Comparison of ENCODE assay signal across 25 cellular contexts in the genomic region with DNA sequence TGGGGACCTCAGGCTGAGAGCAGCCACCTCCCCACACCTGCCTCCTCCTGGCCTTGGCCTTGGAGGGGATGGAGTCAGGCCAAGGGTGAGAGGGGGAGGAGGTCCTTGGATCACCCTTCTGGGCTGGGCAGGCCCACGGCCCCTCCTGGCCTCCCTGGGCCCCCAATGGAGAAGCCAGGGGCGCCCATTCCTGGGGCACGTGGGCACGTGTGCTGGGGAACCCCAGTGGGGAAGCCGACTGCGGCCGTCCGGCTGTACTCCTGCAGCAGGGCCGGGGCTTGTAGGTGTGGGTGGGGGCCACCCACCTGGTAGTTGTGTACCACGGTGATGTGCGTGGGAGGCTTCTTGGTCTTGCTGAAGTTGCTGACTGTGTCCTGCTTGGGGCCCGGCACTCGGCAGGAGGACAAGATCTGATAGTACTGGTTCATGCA.
"Had no signal": no experiment of that assay in that cellular context is flagged by ENCODE, and none has a peak within 500 bp of the region (broad histone marks: within the 10 kb centered on the region; RNA-seq: fewer than 3 reads in every experiment).

No MANE protein-coding gene starts in this region.

- ATAC-seq: activated CD8-positive, alpha-beta memory T cell treated with anti-CD3 and anti-CD28 coated beads, Interleukin-2, amount 10 ng/mL, durations not matched to agents 7 days and 5 days; activated naive CD4-positive, alpha-beta T cell treated with anti-CD3 and anti-CD28 coated beads, Interleukin-2, amount 50 U/mL, for 72 hours; activated naive CD8-positive, alpha-beta T cell treated with anti-CD3 and anti-CD28 coated beads, Interleukin-2, amount 50 U/mL, for 24 hours; T-helper 17 cell had no signal

- H3K4me1 ChIP-seq: ascending aorta, Peyer's patch had no signal

- H3K27me3 ChIP-seq: ascending aorta, Peyer's patch had no signal

- H3K36me3 Mint-ChIP-seq: activated CD8-positive, alpha-beta memory T cell treated with anti-CD3 and anti-CD28 coated beads, Interleukin-2, amount 10 ng/mL, durations not matched to agents 7 days and 5 days; activated naive CD4-positive, alpha-beta T cell treated with anti-CD3 and anti-CD28 coated beads, Interleukin-2, amount 50 U/mL, for 72 hours had no signal

- H3K4me3 Mint-ChIP-seq: activated B cell treated with CpG ODN at 0.5 μM for 24 hours; activated CD4-positive, alpha-beta T cell treated with anti-CD3 and anti-CD28 coated beads, Interleukin-2, amount 10 ng/mL, durations not matched to agents 24 days and 14 days; activated CD8-positive, alpha-beta memory T cell treated with anti-CD3 and anti-CD28 coated beads, Interleukin-2, amount 10 ng/mL, durations not matched to agents 7 days and 5 days; activated naive CD8-positive, alpha-beta T cell treated with anti-CD3 and anti-CD28 coated beads, Interleukin-2, amount 50 U/mL, for 24 hours; activated T-cell treated with anti-CD3 and anti-CD28 coated beads, Interleukin-2, amount 50 U/mL, for 24 hours; brain; T-helper 17 cell had no signal

- H3K9me3 Mint-ChIP-seq: activated B cell treated with CpG ODN at 0.5 μM for 24 hours; activated CD4-positive, alpha-beta T cell treated with anti-CD3 and anti-CD28 coated beads, Interleukin-2, amount 10 ng/mL, durations not matched to agents 24 days and 14 days; activated naive CD4-positive, alpha-beta T cell treated with anti-CD3 and anti-CD28 coated beads, Interleukin-2, amount 50 U/mL, for 72 hours; activated naive CD8-positive, alpha-beta T cell treated with anti-CD3 and anti-CD28 coated beads, Interleukin-2, amount 50 U/mL, for 24 hours; activated T-cell treated with anti-CD3 and anti-CD28 coated beads, Interleukin-2, amount 50 U/mL, for 24 hours; brain had no signal

- H3K4me1 Mint-ChIP-seq: activated B cell treated with CpG ODN at 0.5 μM for 24 hours; activated CD4-positive, alpha-beta T cell treated with anti-CD3 and anti-CD28 coated beads, Interleukin-2, amount 10 ng/mL, durations not matched to agents 24 days and 14 days; activated CD8-positive, alpha-beta memory T cell treated with anti-CD3 and anti-CD28 coated beads, Interleukin-2, amount 10 ng/mL, durations not matched to agents 7 days and 5 days; activated naive CD8-positive, alpha-beta T cell treated with anti-CD3 and anti-CD28 coated beads, Interleukin-2, amount 50 U/mL, for 24 hours; brain had no signal

- H3K27ac Mint-ChIP-seq: activated B cell treated with CpG ODN at 0.5 μM for 24 hours; activated CD4-positive, alpha-beta T cell treated with anti-CD3 and anti-CD28 coated beads, Interleukin-2, amount 10 ng/mL, durations not matched to agents 24 days and 14 days; activated CD8-positive, alpha-beta memory T cell treated with anti-CD3 and anti-CD28 coated beads, Interleukin-2, amount 10 ng/mL, durations not matched to agents 7 days and 5 days; activated naive CD8-positive, alpha-beta T cell treated with anti-CD3 and anti-CD28 coated beads, Interleukin-2, amount 50 U/mL, for 24 hours; activated T-cell treated with anti-CD3 and anti-CD28 coated beads, Interleukin-2, amount 50 U/mL, for 24 hours; T-helper 17 cell had no signal

- H3K9me3 ChIP-seq: ascending aorta, Peyer's patch had no signal

- H3K4me3 ChIP-seq: ascending aorta, Peyer's patch had no signal

- H3K27ac ChIP-seq: ascending aorta, Peyer's patch had no signal

- DNase-seq: activated B cell treated with CpG ODN at 0.5 μM for 24 hours; activated CD4-positive, alpha-beta T cell treated with anti-CD3 and anti-CD28 coated beads for 1 hour; activated CD4-positive, alpha-beta T cell treated with anti-CD3 and anti-CD28 coated beads, Interleukin-2, amount 10 ng/mL, durations not matched to agents 24 days and 14 days; activated CD4-positive, alpha-beta T cell treated with anti-CD3 and anti-CD28 coated beads, Interleukin-2, amount 50 U/mL, for 48 hours; activated CD8-positive, alpha-beta memory T cell treated with anti-CD3 and anti-CD28 coated beads, Interleukin-2, amount 10 ng/mL, durations not matched to agents 7 days and 5 days; activated effector memory CD4-positive, alpha-beta T cell treated with anti-CD3 and anti-CD28 coated beads, Interleukin-2, amount 50 U/mL, for 16 hours; activated naive CD4-positive, alpha-beta T cell treated with Interleukin-2 at 50 U/mL for 16 hours; activated naive CD8-positive, alpha-beta T cell treated with anti-CD3 and anti-CD28 coated beads, Interleukin-2, amount 50 U/mL, for 24 hours; activated T-cell treated with anti-CD3 and anti-CD28 coated beads, Interleukin-2, amount 50 U/mL, for 24 hours; amniotic stem cell; Kasumi-1; KBM-7; NCI-H1105 treated with DMSO at 0.1 percent for 48 hours; NCI-H1436 treated with DMSO at 0.1 percent for 48 hours; NCI-H187; NCI-H2081; NCI-H446; NCI-H524; Peyer's patch; SHP77 treated with DMSO at 0.1 percent for 48 hours; T-helper 17 cell; T-helper 9 cell had no signal
